In genomic region chr7:123819001-123819400, GRCh38 we compare ENCODE assay signal across 1 cellular context.
TF ChIP-seq lines count a peak whose summit lies in the region.

No MANE protein-coding gene starts in this region.

TF ChIP-seq in GM23338, 12 proteins besides CTCF, POLR2A, EP300 and RAD21:
- TF ChIP-seq ZNF462 (CRISPR knock-in tag; IDR thresholded peaks at IDR 0.05): no peak
- TF ChIP-seq ETS1 (IDR thresholded peaks at IDR 0.05): no peak
- no peak for TF ChIP-seq ZNF114 (CRISPR knock-in tag; IDR thresholded peaks at IDR 0.05)
- no peak for TF ChIP-seq STAT1 (IDR thresholded peaks at IDR 0.05; ENCODE audit: unreplicated experiment)
- no peak for TF ChIP-seq REST (IDR thresholded peaks at IDR 0.05; ENCODE audit: unreplicated experiment)
- no peak for TF ChIP-seq ZNF331 (CRISPR knock-in tag; IDR thresholded peaks at IDR 0.05; ENCODE audit: low read depth)
- no peak for TF ChIP-seq CREB1 (CRISPR knock-in tag; IDR thresholded peaks at IDR 0.05; ENCODE audit: low read depth)
- TF ChIP-seq JUNB (IDR thresholded peaks at IDR 0.05; ENCODE audit: unreplicated experiment): no peak
- TF ChIP-seq EZH2 (IDR thresholded peaks at IDR 0.05; ENCODE audit: low read depth, unreplicated experiment): no peak
- no peak for TF ChIP-seq EZH2phosphoT487 (IDR thresholded peaks at IDR 0.05; ENCODE audit: unreplicated experiment)
- no peak for TF ChIP-seq POLR2AphosphoS5 (IDR thresholded peaks at IDR 0.05; ENCODE audit: low read depth)
- no peak for TF ChIP-seq NANOG (IDR thresholded peaks at IDR 0.05; ENCODE audit: borderline replicate concordance)
